In genomic region chr1:22204057-22204840, GRCh38 we compare ENCODE assay signal across 21 cellular contexts.
"Had no signal": no experiment of that assay in that cellular context is flagged by ENCODE, and none has a peak within 500 bp of the region (broad histone marks: within the 10 kb centered on the region; RNA-seq: fewer than 3 reads in every experiment).

No MANE protein-coding gene starts in this region.

- H3K4me1 ChIP-seq: colonic mucosa, gastrocnemius medialis, prostate gland, right atrium auricular region, transverse colon, uterus had no signal

- H3K36me3 ChIP-seq: colonic mucosa, gastrocnemius medialis, prostate gland, right atrium auricular region, transverse colon, upper lobe of right lung, uterus had no signal

- DNase-seq: colonic mucosa; effector CD8-positive, alpha-beta T cell; gastrocnemius medialis; mesenchymal stem cell; naive B cell; stimulated activated CD4-positive, alpha-beta T cell treated with anti-CD3 and anti-CD28 coated beads, Interleukin-15, amount 100 ng/mL, for 24 hours; stimulated activated CD4-positive, alpha-beta T cell treated with anti-CD3 and anti-CD28 coated beads, Interleukin-2, amount 100 ng/mL, for 48 hours; stimulated activated naive B cell treated with anti-CD40 and anti-IgM and Interleukin-4, amounts not matched to agents 10 μg/mL and 1 μg/mL and 100 μg/mL, for 72 hours; transverse colon; upper lobe of right lung; uterus had no signal

- H3K4me3 ChIP-seq: colonic mucosa, gastrocnemius medialis, mucosa of descending colon, prostate gland, right atrium auricular region, skin epidermis, transverse colon, upper lobe of right lung, uterus had no signal

- H3K4me1 Mint-ChIP-seq: naive B cell; stimulated activated naive B cell treated with anti-CD40 and anti-IgM and Interleukin-4, amounts not matched to agents 10 μg/mL and 1 μg/mL and 100 μg/mL, for 72 hours had no signal

- H3K4me3 Mint-ChIP-seq: dendritic cell treated with granulocyte-macrophage colony-stimulating factor and Interleukin-4, amounts not matched to agents 40 ng/mL and 50 ng/mL, for 4 days; endodermal cell; mesothelial cell of epicardium; naive B cell; natural killer cell treated with Interleukin-12 subunit alpha and Interleukin-12 subunit beta and Interleukin-15 and Interleukin-18, amount 100 ng/mL, for 72 hours; stimulated activated naive B cell treated with anti-CD40 and anti-IgM and Interleukin-4, amounts not matched to agents 10 μg/mL and 1 μg/mL and 100 μg/mL, for 72 hours; stimulated activated naive CD8-positive, alpha-beta T cell treated with anti-CD3 and anti-CD28 coated beads, Interleukin-15, Interleukin-2, amounts not matched to agents 100 ng/mL and 50 ng/mL, for 24 hours had no signal

- H3K9me3 ChIP-seq: colonic mucosa, gastrocnemius medialis, mucosa of descending colon, prostate gland, right atrium auricular region, transverse colon, upper lobe of right lung, uterus had no signal

- H3K27ac ChIP-seq: colonic mucosa, epithelial cell of prostate, gastrocnemius medialis, prostate gland, right atrium auricular region, skin epidermis, transverse colon, upper lobe of right lung, uterus had no signal

- H3K36me3 Mint-ChIP-seq: mesothelial cell of epicardium; naive B cell; natural killer cell treated with Interleukin-12 subunit alpha and Interleukin-12 subunit beta and Interleukin-15 and Interleukin-18, amount 100 ng/mL, for 72 hours; stimulated activated naive B cell treated with anti-CD40 and anti-IgM and Interleukin-4, amounts not matched to agents 10 μg/mL and 1 μg/mL and 100 μg/mL, for 72 hours had no signal

- H3K9me3 Mint-ChIP-seq: dendritic cell treated with granulocyte-macrophage colony-stimulating factor and Interleukin-4, amounts not matched to agents 40 ng/mL and 50 ng/mL, for 4 days; endodermal cell; natural killer cell treated with Interleukin-12 subunit alpha and Interleukin-12 subunit beta and Interleukin-15 and Interleukin-18, amount 100 ng/mL, for 72 hours; stimulated activated naive B cell treated with anti-CD40 and anti-IgM and Interleukin-4, amounts not matched to agents 10 μg/mL and 1 μg/mL and 100 μg/mL, for 72 hours; stimulated activated naive CD8-positive, alpha-beta T cell treated with anti-CD3 and anti-CD28 coated beads, Interleukin-15, Interleukin-2, amounts not matched to agents 100 ng/mL and 50 ng/mL, for 24 hours had no signal

- H3K27ac Mint-ChIP-seq: dendritic cell treated with granulocyte-macrophage colony-stimulating factor and Interleukin-4, amounts not matched to agents 40 ng/mL and 50 ng/mL, for 4 days; endodermal cell; mesothelial cell of epicardium; naive B cell; natural killer cell treated with Interleukin-12 subunit alpha and Interleukin-12 subunit beta and Interleukin-15 and Interleukin-18, amount 100 ng/mL, for 72 hours; stimulated activated naive B cell treated with anti-CD40 and anti-IgM and Interleukin-4, amounts not matched to agents 10 μg/mL and 1 μg/mL and 100 μg/mL, for 72 hours; stimulated activated naive CD8-positive, alpha-beta T cell treated with anti-CD3 and anti-CD28 coated beads, Interleukin-15, Interleukin-2, amounts not matched to agents 100 ng/mL and 50 ng/mL, for 24 hours had no signal
